In genomic region chr6:89140347-89141159, GRCh38 we compare ENCODE assay signal across 23 cellular contexts. TPM values are rescaled to one million over a fixed set of nuclear protein-coding genes. Genes with fewer than 3 reads are reported as not detected.
DNase-seq lines count a peak whose midpoint lies in the region; ATAC-seq, FAIRE-seq and TF ChIP-seq lines count a peak whose summit lies in the region.
"Had no signal": no experiment of that assay in that cellular context is flagged by ENCODE, and none has a peak within 500 bp of the region (broad histone marks: within the 10 kb centered on the region; RNA-seq: fewer than 3 reads in every experiment).

No MANE protein-coding gene starts in this region.

- no peaks in the 10 kb centered on the region for H3K27me3 ChIP-seq in PC-3 (ENCODE audit: low read length)
- H3K27me3 ChIP-seq in keratinocyte (ENCODE audit: control insufficient read depth, extremely low read depth, insufficient read depth, low read length) = no peaks in the 10 kb centered on the region
- no peaks in the 10 kb centered on the region for H3K27me3 ChIP-seq in sigmoid colon
- H3K27me3 ChIP-seq: ovary had no signal

- peak in 3 of 4 donors; percentile 80 to 96 (median 88) for TF ChIP-seq EP300 in sigmoid colon (IDR thresholded peaks at IDR 0.05)

- CTCF ChIA-PET in PC-3 (lab: Charles Lee) = no interaction called here
- CTCF ChIA-PET in activated CD8-positive, alpha-beta T cell treated with anti-CD3 and anti-CD28 coated beads, Interleukin-2, amount 10 ng/mL, durations not matched to agents 7 days and 5 days (lab: Charles Lee) = interaction anchor here (1.6 kb wide), 1 partner anchor 157 kb away, joined by 3 read pairs; no protein-coding TSS in a partner anchor

- H3K9me3 ChIP-seq in PC-3 (ENCODE audit: low read length) (no peaks in the 10 kb centered on the region), keratinocyte (ENCODE audit: control insufficient read depth, low read depth, low read length) (no peaks in the 10 kb centered on the region), sigmoid colon (no peaks in the 10 kb centered on the region)
- H3K9me3 ChIP-seq: ovary had no signal

- no peak overlapping the region for H3K4me3 Mint-ChIP-seq in activated CD8-positive, alpha-beta T cell treated with anti-CD3 and anti-CD28 coated beads, Interleukin-2, amount 10 ng/mL, durations not matched to agents 7 days and 5 days
- H3K4me3 Mint-ChIP-seq: activated naive CD8-positive, alpha-beta T cell; T-helper 17 cell; type B pancreatic cell had no signal

- no peaks in the 10 kb centered on the region for H3F3A ChIP-seq in PC-3 (ENCODE audit: low read length, unreplicated experiment)

- TF ChIP-seq CTCF in PC-3 (conservative IDR thresholded peaks at IDR 0.05; ENCODE audit: low read depth, low read length) (no peak), keratinocyte (optimal IDR thresholded peaks at IDR 0.05 in 1 of 3, IDR thresholded peaks at IDR 0.05 in 1 of 3, conservative IDR thresholded peaks at IDR 0.05 in 1 of 3; ENCODE audit: extremely low read depth in 1 of 3, insufficient read depth in 2 of 3, low read length in 3 of 3) (no peak), sigmoid colon (IDR thresholded peaks at IDR 0.05) (no peak)

- no peaks in the 10 kb centered on the region for H3K9me1 ChIP-seq in keratinocyte (ENCODE audit: control insufficient read depth, extremely low read depth, insufficient read depth, low read length)

- H3K27ac Mint-ChIP-seq in activated CD8-positive, alpha-beta T cell treated with anti-CD3 and anti-CD28 coated beads, Interleukin-2, amount 10 ng/mL, durations not matched to agents 7 days and 5 days = no peak overlapping the region
- H3K27ac Mint-ChIP-seq: activated naive CD8-positive, alpha-beta T cell; T-helper 17 cell; type B pancreatic cell had no signal

- no peaks in the 10 kb centered on the region for H3K9me3 Mint-ChIP-seq in activated CD8-positive, alpha-beta T cell treated with anti-CD3 and anti-CD28 coated beads, Interleukin-2, amount 10 ng/mL, durations not matched to agents 7 days and 5 days (ENCODE audit: insufficient read depth)
- H3K9me3 Mint-ChIP-seq: type B pancreatic cell had no signal

- intact Hi-C loops in PC-3 (cut with micrococcal nuclease) = no loop called here
- intact Hi-C loops in sigmoid colon (cut with DNase I) = no loop called here

- H3K4me1 Mint-ChIP-seq in activated CD8-positive, alpha-beta T cell treated with anti-CD3 and anti-CD28 coated beads, Interleukin-2, amount 10 ng/mL, durations not matched to agents 7 days and 5 days (ENCODE audit: low read depth) = peaks cover 18% of the 10 kb centered on the region

- POLR2A ChIA-PET in PC-3 (lab: Charles Lee; ENCODE audit: unreplicated experiment) = no interaction called here
- POLR2A ChIA-PET in activated CD8-positive, alpha-beta T cell treated with anti-CD3 and anti-CD28 coated beads, Interleukin-2, amount 10 ng/mL, durations not matched to agents 7 days and 5 days (lab: Charles Lee) = no interaction called here

- no peaks in the 10 kb centered on the region for H3K79me2 ChIP-seq in PC-3 (ENCODE audit: low read length)
- H3K79me2 ChIP-seq in keratinocyte (ENCODE audit: control insufficient read depth, insufficient read depth, low read length) = no peaks in the 10 kb centered on the region

- ATAC-seq in PC-3 = no peak
- no peak for ATAC-seq in GM18502 (IDR thresholded peaks at IDR 0.05; ENCODE audit: poor library complexity, unreplicated experiment)
- ATAC-seq in activated CD8-positive, alpha-beta T cell treated with anti-CD3 and anti-CD28 coated beads, Interleukin-2, amount 10 ng/mL, durations not matched to agents 7 days and 5 days = no peak
- ATAC-seq: T-helper 17 cell had no signal

- WGBS in sigmoid colon, 2 donors = 42 to 70% methylated on average over 7 of the region's 7 CpGs

- dilution Hi-C loops in keratinocyte (cut with MboI; ENCODE audit: extremely low pct_ligation_motif_present, low sequenced_read_pairs) = no loop called here

- no peaks in the 10 kb centered on the region for H3K9me2 ChIP-seq in PC-3 (replicated peaks; ENCODE audit: low read length)

- H2AFZ ChIP-seq in PC-3 (ENCODE audit: low read length) = no peak overlapping the region
- no peak overlapping the region for H2AFZ ChIP-seq in keratinocyte (ENCODE audit: control insufficient read depth, low read length)

- no peak for TF ChIP-seq POLR2A in sigmoid colon (IDR thresholded peaks at IDR 0.05)

- H3K4me2 ChIP-seq in PC-3 (ENCODE audit: low read length) = no peak overlapping the region
- no peak overlapping the region for H3K4me2 ChIP-seq in keratinocyte (ENCODE audit: control insufficient read depth, extremely low read depth, insufficient read depth, low read depth, low read length)

- H4K20me1 ChIP-seq in PC-3 (ENCODE audit: low read length) (no peaks in the 10 kb centered on the region), keratinocyte (ENCODE audit: control insufficient read depth, extremely low read depth, insufficient read depth, low read length) (no peaks in the 10 kb centered on the region)

- BruUV-seq in PC-3 (replicated peaks; lab: Mats Ljungman, UMichigan) = no TSS peak

- H3K4me1 ChIP-seq in PC-3 (ENCODE audit: insufficient read depth, low read length) (peaks cover 32% of the 10 kb centered on the region), keratinocyte (ENCODE audit: control insufficient read depth, extremely low read depth, insufficient read depth, low read length) (peaks cover 3% of the 10 kb centered on the region), sigmoid colon (peaks cover 0 to 31% (median 27%) of the 10 kb centered on the region in 4 donors)

- H3K27me3 Mint-ChIP-seq in activated CD8-positive, alpha-beta T cell treated with anti-CD3 and anti-CD28 coated beads, Interleukin-2, amount 10 ng/mL, durations not matched to agents 7 days and 5 days (ENCODE audit: low read depth) = no peaks in the 10 kb centered on the region
- H3K27me3 Mint-ChIP-seq: activated naive CD8-positive, alpha-beta T cell; T-helper 17 cell; type B pancreatic cell had no signal

- peak; percentile 43 for DNase-seq in ELF-1 (ENCODE audit: low read depth, low spot score)
- DNase-seq in PC-3 = peak; percentile 6
- no peak for DNase-seq in keratinocyte (ENCODE audit: low read depth, low spot score)
- no peak for DNase-seq in sigmoid colon
- no peak for DNase-seq in SIG-M5 treated with dmso at 0.1 percent for 504 hours (lab: John Stamatoyannopoulos, UW; ENCODE audit: unreplicated experiment)
- DNase-seq in activated CD8-positive, alpha-beta T cell treated with anti-CD3 and anti-CD28 coated beads, Interleukin-2, amount 10 ng/mL, durations not matched to agents 7 days and 5 days = no peak
- DNase-seq: activated CD4-positive, CD25-positive, alpha-beta regulatory T cell treated with anti-CD3 and anti-CD28 coated beads, Interleukin-2, amount 50 U/mL, for 72 hours; activated CD8-positive, alpha-beta memory T cell treated with anti-CD3 and anti-CD28 coated beads, Interleukin-2, amount 50 U/mL, for 48 hours; erythroblast; GOT3; KBM-7; NCI-H1436; NCI-H510A treated with DMSO at 0.1 percent for 48 hours; ovary; stimulated activated CD4-positive, alpha-beta T cell treated with anti-CD3 and anti-CD28 coated beads, Interleukin-2, amount 100 ng/mL, for 24 hours; stimulated activated CD8-positive, alpha-beta memory T cell treated with anti-CD3 and anti-CD28 coated beads, Interleukin-4, amount 100 ng/mL, for 48 hours; T-helper 17 cell had no signal

- no peaks in the 10 kb centered on the region for H3K36me3 Mint-ChIP-seq in activated CD8-positive, alpha-beta T cell treated with anti-CD3 and anti-CD28 coated beads, Interleukin-2, amount 10 ng/mL, durations not matched to agents 7 days and 5 days (ENCODE audit: low read depth)
- H3K36me3 Mint-ChIP-seq: type B pancreatic cell had no signal

- H3K4me3 ChIP-seq in PC-3 (ENCODE audit: low read length) (no peak overlapping the region), keratinocyte (ENCODE audit: control insufficient read depth in 2 of 3, extremely low read depth in 1 of 3, insufficient read depth in 2 of 3, low read depth in 1 of 3, low read length in 3 of 3) (no peak overlapping the region), sigmoid colon (no peak overlapping the region)
- H3K4me3 ChIP-seq: ovary had no signal

- FAIRE-seq in keratinocyte (lab: Jason Lieb, UNC) = peak; percentile 48
- FAIRE-seq: G401.6 had no signal

- H3K9ac ChIP-seq in PC-3 (ENCODE audit: low read length) = no peak overlapping the region
- H3K9ac ChIP-seq in keratinocyte (ENCODE audit: control insufficient read depth, extremely low read depth, insufficient read depth, low read length) = no peak overlapping the region

- H3K36me3 ChIP-seq in PC-3 (ENCODE audit: low read depth, low read length) = no peaks in the 10 kb centered on the region
- H3K36me3 ChIP-seq in keratinocyte (ENCODE audit: control insufficient read depth in 2 of 2, extremely low read depth in 1 of 2, insufficient read depth in 2 of 2, low read length in 2 of 2) = no peaks in the 10 kb centered on the region
- H3K36me3 ChIP-seq in sigmoid colon = no peaks in the 10 kb centered on the region
- H3K36me3 ChIP-seq: ovary had no signal

- no peak overlapping the region for H3K27ac ChIP-seq in PC-3 (ENCODE audit: low read length)
- H3K27ac ChIP-seq in keratinocyte (ENCODE audit: control insufficient read depth, insufficient read depth, low read length) = no peak overlapping the region
- peak overlapping the region in 3 of 4 donors; percentile 38 to 75 (median 70) for H3K27ac ChIP-seq in sigmoid colon
- H3K27ac ChIP-seq: C4-2B, ovary had no signal

RNA-seq across cellular contexts. Expression of gene PM20D2, which starts 5.3 kb away (rescaled TPM):
- total RNA-seq in PC-3 (2014; rRNA removed) = 17.3 and 21.0 TPM in 2 replicates
- polyA plus RNA-seq in keratinocyte = 2.7 to 7.9 TPM (median 5.6 TPM) in 3 replicates
- 3.7 TPM for polyA plus RNA-seq in keratinocyte (2011; ENCODE audit: low read depth)
- 2.4 and 5.0 TPM in 2 replicates for polyA plus RNA-seq in keratinocyte (2011; cell fraction: cytosol; rRNA removed)
- polyA plus RNA-seq in keratinocyte (2011; cell fraction: nucleus; rRNA removed) = 3.0 and 4.0 TPM in 2 replicates
- polyA plus RNA-seq in keratinocyte (2012; ENCODE audit: low replicate concordance) = 2.4 and 5.2 TPM in 2 replicates
- polyA minus RNA-seq in keratinocyte = 1.4 to 4.5 TPM (median 3.9 TPM) in 3 replicates
- 3.5 TPM for polyA minus RNA-seq in keratinocyte (2011; cell fraction: cytosol; rRNA and poly(A)+ RNA removed)
- 2.6 and 3.3 TPM in 2 replicates for polyA minus RNA-seq in keratinocyte (2011; cell fraction: nucleus; rRNA and poly(A)+ RNA removed)
- total RNA-seq in sigmoid colon = 10 to 100 TPM; 20.3 to 48.5 (median 23.9) TPM
- polyA plus RNA-seq in sigmoid colon = 10 to 100 TPM in 1 of 3 donors, 1 to 10 TPM in 2; 4.2 to 10.2 (median 8.1) TPM
- total RNA-seq in activated CD8-positive, alpha-beta T cell treated with anti-CD3 and anti-CD28 coated beads, Interleukin-2, amount 10 ng/mL, durations not matched to agents 7 days and 5 days = 10 to 100 TPM; 22.5 to 24.5 TPM

RNA-seq across cellular contexts. Expression of gene SRSF12, which starts 22.7 kb away (rescaled TPM):
- not detected in 2 replicates for total RNA-seq in PC-3 (2014; rRNA removed)
- 0.16 to 0.28 TPM (median 0.19 TPM) in 3 replicates for polyA plus RNA-seq in keratinocyte
- polyA plus RNA-seq in keratinocyte (2011; ENCODE audit: low read depth) = 0.16 TPM
- polyA plus RNA-seq in keratinocyte (2011; cell fraction: cytosol; rRNA removed) = 0.23 and 0.49 TPM in 2 replicates
- 0.10 and 0.28 TPM in 2 replicates for polyA plus RNA-seq in keratinocyte (2011; cell fraction: nucleus; rRNA removed)
- 0.17 and 0.42 TPM in 2 replicates for polyA plus RNA-seq in keratinocyte (2012; ENCODE audit: low replicate concordance)
- 0.16 to 0.46 TPM in 2 of 3 replicates, not detected in the other for polyA minus RNA-seq in keratinocyte
- not detected for polyA minus RNA-seq in keratinocyte (2011; cell fraction: cytosol; rRNA and poly(A)+ RNA removed)
- 0.11 TPM in 1 of 2 replicates, not detected in the other for polyA minus RNA-seq in keratinocyte (2011; cell fraction: nucleus; rRNA and poly(A)+ RNA removed)
- total RNA-seq in sigmoid colon = 1 to 10 TPM in 3 of 4 donors, under 1 TPM in 1; 0.82 to 3.6 (median 1.1) TPM
- polyA plus RNA-seq in sigmoid colon = under 1 TPM in 1 of 3 donors, not detected in 2; 0.36 TPM
- not detected for total RNA-seq in activated CD8-positive, alpha-beta T cell treated with anti-CD3 and anti-CD28 coated beads, Interleukin-2, amount 10 ng/mL, durations not matched to agents 7 days and 5 days
- total RNA-seq: RPMI7951, T-helper 17 cell had no signal

Comparison
In these comparisons a context has a peak if more than half of its experiments do, and no peak if none do; other contexts are left out.
1. DNase-seq: peak in ELF-1 (single experiment) and PC-3 (single experiment); none in keratinocyte (single experiment), sigmoid colon (single experiment), SIG-M5 treated with dmso at 0.1 percent for 504 hours (single experiment) and activated CD8-positive, alpha-beta T cell treated with anti-CD3 and anti-CD28 coated beads, Interleukin-2, amount 10 ng/mL, durations not matched to agents 7 days and 5 days (single experiment).
2. H3K27ac ChIP-seq: peak in sigmoid colon (3 of 4); none in PC-3 (single experiment) and keratinocyte (single experiment).